In the genomic region with DNA sequence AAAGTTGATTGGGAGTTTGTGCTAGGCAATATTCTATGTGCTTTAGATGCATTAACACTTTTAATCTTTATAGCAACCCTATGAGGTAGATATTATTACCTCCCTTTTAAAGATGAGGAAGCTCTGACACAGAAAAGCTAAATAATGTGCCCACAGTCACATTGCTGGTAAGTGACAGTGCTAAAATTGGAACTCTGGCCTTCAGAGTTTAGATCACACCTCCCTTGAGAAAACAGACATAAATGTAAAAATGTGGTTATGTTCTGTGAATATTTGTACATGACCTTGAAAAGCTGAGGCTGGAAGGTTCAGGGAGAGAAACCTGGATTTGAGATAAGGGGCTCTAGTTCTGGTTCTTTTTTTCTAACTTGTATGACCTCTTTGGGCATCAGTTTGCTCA, we compare ENCODE assay signal across 1 cellular context.
TF ChIP-seq lines count a peak whose summit lies in the region.

No MANE protein-coding gene starts in this region.

TF ChIP-seq in A549, 52 proteins besides CTCF, POLR2A, EP300 and RAD21:
- TF ChIP-seq CHD2 (IDR thresholded peaks at IDR 0.05; ENCODE audit: low read length, partially characterized antibody) (no peak), CBX2 (IDR thresholded peaks at IDR 0.05; ENCODE audit: borderline replicate concordance, low read depth) (no peak), EHF (CRISPR knock-in tag; IDR thresholded peaks at IDR 0.05) (no peak), TP53 (CRISPR knock-in tag; IDR thresholded peaks at IDR 0.05) (no peak), FOXS1 (CRISPR knock-in tag; IDR thresholded peaks at IDR 0.05) (no peak), NFE2L2 (conservative IDR thresholded peaks at IDR 0.05; ENCODE audit: low read length) (no peak), RFX5 (IDR thresholded peaks at IDR 0.05) (no peak), ZSCAN20 (CRISPR knock-in tag; IDR thresholded peaks at IDR 0.05) (no peak), KDM1A (IDR thresholded peaks at IDR 0.05; ENCODE audit: low read depth) (no peak)
- TF ChIP-seq, protein P1, sequence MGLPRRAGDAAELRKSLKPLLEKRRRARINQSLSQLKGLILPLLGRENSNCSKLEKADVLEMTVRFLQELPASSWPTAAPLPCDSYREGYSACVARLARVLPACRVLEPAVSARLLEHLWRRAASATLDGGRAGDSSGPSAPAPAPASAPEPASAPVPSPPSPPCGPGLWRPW (IDR thresholded peaks at IDR 0.05): no peak
- TF ChIP-seq, protein P2, sequence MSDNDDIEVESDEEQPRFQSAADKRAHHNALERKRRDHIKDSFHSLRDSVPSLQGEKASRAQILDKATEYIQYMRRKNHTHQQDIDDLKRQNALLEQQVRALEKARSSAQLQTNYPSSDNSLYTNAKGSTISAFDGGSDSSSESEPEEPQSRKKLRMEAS (IDR thresholded peaks at IDR 0.05): no peak
- TF ChIP-seq, protein P3, sequence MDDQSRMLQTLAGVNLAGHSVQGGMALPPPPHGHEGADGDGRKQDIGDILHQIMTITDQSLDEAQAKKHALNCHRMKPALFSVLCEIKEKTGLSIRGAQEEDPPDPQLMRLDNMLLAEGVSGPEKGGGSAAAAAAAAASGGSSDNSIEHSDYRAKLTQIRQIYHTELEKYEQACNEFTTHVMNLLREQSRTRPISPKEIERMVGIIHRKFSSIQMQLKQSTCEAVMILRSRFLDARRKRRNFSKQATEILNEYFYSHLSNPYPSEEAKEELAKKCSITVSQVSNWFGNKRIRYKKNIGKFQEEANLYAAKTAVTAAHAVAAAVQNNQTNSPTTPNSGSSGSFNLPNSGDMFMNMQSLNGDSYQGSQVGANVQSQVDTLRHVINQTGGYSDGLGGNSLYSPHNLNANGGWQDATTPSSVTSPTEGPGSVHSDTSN (IDR thresholded peaks at IDR 0.05): no peak
- TF ChIP-seq, protein P4, sequence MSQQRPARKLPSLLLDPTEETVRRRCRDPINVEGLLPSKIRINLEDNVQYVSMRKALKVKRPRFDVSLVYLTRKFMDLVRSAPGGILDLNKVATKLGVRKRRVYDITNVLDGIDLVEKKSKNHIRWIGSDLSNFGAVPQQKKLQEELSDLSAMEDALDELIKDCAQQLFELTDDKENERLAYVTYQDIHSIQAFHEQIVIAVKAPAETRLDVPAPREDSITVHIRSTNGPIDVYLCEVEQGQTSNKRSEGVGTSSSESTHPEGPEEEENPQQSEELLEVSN (IDR thresholded peaks at IDR 0.05; ENCODE audit: borderline replicate concordance, low read depth): no peak
- TF ChIP-seq, protein P5, sequence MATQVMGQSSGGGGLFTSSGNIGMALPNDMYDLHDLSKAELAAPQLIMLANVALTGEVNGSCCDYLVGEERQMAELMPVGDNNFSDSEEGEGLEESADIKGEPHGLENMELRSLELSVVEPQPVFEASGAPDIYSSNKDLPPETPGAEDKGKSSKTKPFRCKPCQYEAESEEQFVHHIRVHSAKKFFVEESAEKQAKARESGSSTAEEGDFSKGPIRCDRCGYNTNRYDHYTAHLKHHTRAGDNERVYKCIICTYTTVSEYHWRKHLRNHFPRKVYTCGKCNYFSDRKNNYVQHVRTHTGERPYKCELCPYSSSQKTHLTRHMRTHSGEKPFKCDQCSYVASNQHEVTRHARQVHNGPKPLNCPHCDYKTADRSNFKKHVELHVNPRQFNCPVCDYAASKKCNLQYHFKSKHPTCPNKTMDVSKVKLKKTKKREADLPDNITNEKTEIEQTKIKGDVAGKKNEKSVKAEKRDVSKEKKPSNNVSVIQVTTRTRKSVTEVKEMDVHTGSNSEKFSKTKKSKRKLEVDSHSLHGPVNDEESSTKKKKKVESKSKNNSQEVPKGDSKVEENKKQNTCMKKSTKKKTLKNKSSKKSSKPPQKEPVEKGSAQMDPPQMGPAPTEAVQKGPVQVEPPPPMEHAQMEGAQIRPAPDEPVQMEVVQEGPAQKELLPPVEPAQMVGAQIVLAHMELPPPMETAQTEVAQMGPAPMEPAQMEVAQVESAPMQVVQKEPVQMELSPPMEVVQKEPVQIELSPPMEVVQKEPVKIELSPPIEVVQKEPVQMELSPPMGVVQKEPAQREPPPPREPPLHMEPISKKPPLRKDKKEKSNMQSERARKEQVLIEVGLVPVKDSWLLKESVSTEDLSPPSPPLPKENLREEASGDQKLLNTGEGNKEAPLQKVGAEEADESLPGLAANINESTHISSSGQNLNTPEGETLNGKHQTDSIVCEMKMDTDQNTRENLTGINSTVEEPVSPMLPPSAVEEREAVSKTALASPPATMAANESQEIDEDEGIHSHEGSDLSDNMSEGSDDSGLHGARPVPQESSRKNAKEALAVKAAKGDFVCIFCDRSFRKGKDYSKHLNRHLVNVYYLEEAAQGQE (IDR thresholded peaks at IDR 0.05): no peak
